Comparison of ENCODE assay signal across 17 cellular contexts in genomic region chr20:48331518-48332286, GRCh38.
A peak's percentile ranks its signal among the peaks of the same experiment; 100 is the strongest.
DNase-seq lines count a peak whose midpoint lies in the region; ATAC-seq, FAIRE-seq and TF ChIP-seq lines count a peak whose summit lies in the region.
"Had no signal": no experiment of that assay in that cellular context is flagged by ENCODE, and none has a peak within 500 bp of the region (broad histone marks: within the 10 kb centered on the region; RNA-seq: fewer than 3 reads in every experiment).

No MANE protein-coding gene starts in this region.

- H3K9me3 ChIP-seq in HepG2 (ENCODE audit: low read length) (no peaks in the 10 kb centered on the region), right lobe of liver (no peaks in the 10 kb centered on the region), K562 (replicated peaks; ENCODE audit: control insufficient read depth, insufficient read depth, low read depth, low read length) (no peaks in the 10 kb centered on the region)
- H3K9me3 ChIP-seq: BLaER1, Caco-2 had no signal

- intact Hi-C loops in HepG2 (cut with micrococcal nuclease; ENCODE audit: unreplicated experiment) (loop anchor here (2.0 kb wide), 1 partner anchor 477 kb away; no protein-coding TSS in a partner anchor), right lobe of liver (cut with DNase I) (no loop called here), K562 (cut with micrococcal nuclease) (no loop called here)

- H3K4me2 ChIP-seq in HepG2 (ENCODE audit: low read depth, low read length) (no peak overlapping the region), K562 (ENCODE audit: insufficient read depth, low read length) (no peak overlapping the region)
- H3K4me2 ChIP-seq: BLaER1 had no signal

- DNase-seq in HepG2 (ENCODE audit: low spot score) = no peak
- DNase-seq in right lobe of liver = no peak
- no peak for DNase-seq in K562 (ENCODE audit: extremely low read depth in 1 of 4, low spot score in 3 of 4)
- DNase-seq in nephron progenitor cell = no peak
- DNase-seq in activated CD8-positive, alpha-beta T cell treated with anti-CD3 and anti-CD28 coated beads, Interleukin-2, amount 10 ng/mL, durations not matched to agents 7 days and 5 days = no peak
- DNase-seq in HEK293T (ENCODE audit: extremely low spot score) = no peak
- no peak for DNase-seq in NCI-H1417 (lab: John Stamatoyannopoulos, UW)
- DNase-seq in kidney tubule cell (ENCODE audit: low spot score) = no peak
- DNase-seq: AML-193; Caco-2; CD8-positive, alpha-beta memory T cell; DND-41; GF-D8; GM23248; H9 had no signal

- CTCF ChIA-PET in HepG2 (lab: Yijun Ruan, JAX; ENCODE audit: low intra/inter-chr PET ratio, low total read pairs) (no interaction called here), K562 (lab: Yijun Ruan, JAX; ENCODE audit: low intra/inter-chr PET ratio) (no interaction called here), HEK293T (lab: Yijun Ruan, JAX) (interaction anchor here (0.7 kb wide), 1 partner anchor 8 kb away, joined by 3 read pairs; no protein-coding TSS in a partner anchor)
- CTCF ChIA-PET in activated CD8-positive, alpha-beta T cell treated with anti-CD3 and anti-CD28 coated beads, Interleukin-2, amount 10 ng/mL, durations not matched to agents 7 days and 5 days (lab: Charles Lee) = no interaction called here

- ATAC-seq in HepG2 = no peak
- no peak for ATAC-seq in right lobe of liver
- no peak for ATAC-seq in K562
- no peak for ATAC-seq in activated CD8-positive, alpha-beta T cell treated with anti-CD3 and anti-CD28 coated beads, Interleukin-2, amount 10 ng/mL, durations not matched to agents 7 days and 5 days

- in situ Hi-C loops in HepG2 (cut with HindIII; ENCODE audit: extremely low pct_ligation_motif_present, low pct_unique_long_range_greater_than_20kb) = no loop called here
- in situ Hi-C loops in K562 (cut with MboI) = no loop called here

- TF ChIP-seq CTCF in HepG2 (CRISPR knock-in tag; IDR thresholded peaks at IDR 0.05) = no peak
- no peak for TF ChIP-seq CTCF in right lobe of liver (IDR thresholded peaks at IDR 0.05)
- TF ChIP-seq CTCF in K562 (IDR thresholded peaks at IDR 0.05 in 2 of 3, conservative IDR thresholded peaks at IDR 0.05 in 1 of 3; ENCODE audit: insufficient read depth in 2 of 3, low read depth in 1 of 3, low read length in 3 of 3) = no peak
- TF ChIP-seq CTCF in nephron progenitor cell (IDR thresholded peaks at IDR 0.05) = no peak

- TF ChIP-seq POLR2A in HepG2 (IDR thresholded peaks at IDR 0.05; ENCODE audit: insufficient read depth in 1 of 2, low read depth in 2 of 2, low read length in 2 of 2) = no peak
- TF ChIP-seq POLR2A in right lobe of liver (IDR thresholded peaks at IDR 0.05) = no peak
- TF ChIP-seq POLR2A in K562 (conservative IDR thresholded peaks at IDR 0.05) = no peak

- POLR2A ChIA-PET in HepG2 (lab: Yijun Ruan, JAX) = no interaction called here
- POLR2A ChIA-PET in K562 (lab: Yijun Ruan, JAX) = no interaction called here
- POLR2A ChIA-PET in activated CD8-positive, alpha-beta T cell treated with anti-CD3 and anti-CD28 coated beads, Interleukin-2, amount 10 ng/mL, durations not matched to agents 7 days and 5 days (lab: Charles Lee) = no interaction called here
- POLR2A ChIA-PET in HEK293T (lab: Yijun Ruan, JAX) = no interaction called here

- WGBS in HepG2 (ENCODE audit: low lambda C conversion rate) = 89% methylated on average over 1 of the region's 1 CpG
- WGBS in right lobe of liver (ENCODE audit: insufficient coverage, low coverage, low lambda C conversion rate, missing lambda C conversion rate) = 57% methylated on average over 1 of the region's 1 CpG
- WGBS in K562 (ENCODE audit: insufficient coverage, low coverage, missing lambda C conversion rate) = 0% methylated on average over 1 of the region's 1 CpG

- H3K36me3 Mint-ChIP-seq in nephron progenitor cell (ENCODE audit: low read depth) = no peaks in the 10 kb centered on the region
- H3K36me3 Mint-ChIP-seq in activated CD8-positive, alpha-beta T cell treated with anti-CD3 and anti-CD28 coated beads, Interleukin-2, amount 10 ng/mL, durations not matched to agents 7 days and 5 days (ENCODE audit: low read depth) = no peaks in the 10 kb centered on the region
- H3K36me3 Mint-ChIP-seq: CD8-positive, alpha-beta memory T cell had no signal

- H3K79me2 ChIP-seq in HepG2 (ENCODE audit: insufficient read depth, low read length) (no peaks in the 10 kb centered on the region), K562 (ENCODE audit: control insufficient read depth, insufficient read depth, low read length) (no peaks in the 10 kb centered on the region)

- H3K4me3 ChIP-seq in HepG2 (replicated peaks in 1 of 3; ENCODE audit: insufficient read depth in 1 of 3, low read depth in 2 of 3, low read length in 3 of 3) (no peak overlapping the region), right lobe of liver (no peak overlapping the region), K562 (no peak overlapping the region)
- H3K4me3 ChIP-seq: BLaER1, GM23248 had no signal

- H3K4me1 ChIP-seq in HepG2 (ENCODE audit: insufficient read depth, low read length) (peaks cover 24% of the 10 kb centered on the region), right lobe of liver (no peaks in the 10 kb centered on the region), K562 (replicated peaks in 1 of 2; ENCODE audit: control insufficient read depth in 2 of 2, insufficient read depth in 2 of 2, low read length in 2 of 2) (no peaks in the 10 kb centered on the region)

- peaks cover 0 to 19% of the 10 kb centered on the region in 2 experiments; a peak in 4 of 5 replicates for H3K27me3 ChIP-seq in HepG2 (ENCODE audit: control insufficient read depth in 1 of 2, insufficient read depth in 2 of 2, low read length in 2 of 2)
- H3K27me3 ChIP-seq in right lobe of liver = no peaks in the 10 kb centered on the region
- peaks cover 0 to 12% of the 10 kb centered on the region in 2 experiments; a peak in 2 of 5 replicates for H3K27me3 ChIP-seq in K562 (ENCODE audit: control insufficient read depth in 2 of 2, insufficient read depth in 2 of 2, low read length in 2 of 2)
- H3K27me3 ChIP-seq: BLaER1 had no signal

- H3K27ac ChIP-seq in HepG2 (ENCODE audit: extremely low read length, insufficient read depth, low read length) = no peak overlapping the region
- H3K27ac ChIP-seq in right lobe of liver = no peak overlapping the region
- no peak overlapping the region for H3K27ac ChIP-seq in K562 (ENCODE audit: extremely low read depth, low read depth, low read length)
- H3K27ac ChIP-seq: 22Rv1, BLaER1, GM23248 had no signal

- TF ChIP-seq EP300 in HepG2 (IDR thresholded peaks at IDR 0.05; ENCODE audit: low read depth in 2 of 2, low read length in 2 of 2) (no peak), HepG2 (CRISPR knock-in tag; IDR thresholded peaks at IDR 0.05; ENCODE audit: borderline replicate concordance) (no peak), K562 (IDR thresholded peaks at IDR 0.05; ENCODE audit: low read length) (no peak)

- H3K36me3 ChIP-seq in HepG2 (replicated peaks in 1 of 2; ENCODE audit: control insufficient read depth in 1 of 2, insufficient read depth in 2 of 2, low read length in 2 of 2) = no peaks in the 10 kb centered on the region
- H3K36me3 ChIP-seq in right lobe of liver = no peaks in the 10 kb centered on the region
- H3K36me3 ChIP-seq in K562 (ENCODE audit: control insufficient read depth, insufficient read depth, low read length) = no peaks in the 10 kb centered on the region
- H3K36me3 ChIP-seq: BLaER1 had no signal

- H2AFZ ChIP-seq in HepG2 (ENCODE audit: low read length) = no peak overlapping the region
- no peak overlapping the region for H2AFZ ChIP-seq in K562 (ENCODE audit: low read depth, low read length)
- H2AFZ ChIP-seq: GM23248 had no signal

- H3K27me3 Mint-ChIP-seq in nephron progenitor cell (ENCODE audit: low read depth, poor library complexity) = peaks cover 5% of the 10 kb centered on the region
- H3K27me3 Mint-ChIP-seq in activated CD8-positive, alpha-beta T cell treated with anti-CD3 and anti-CD28 coated beads, Interleukin-2, amount 10 ng/mL, durations not matched to agents 7 days and 5 days (ENCODE audit: low read depth) = peaks cover 7% of the 10 kb centered on the region

- H3K9me3 Mint-ChIP-seq in nephron progenitor cell = no peaks in the 10 kb centered on the region
- H3K9me3 Mint-ChIP-seq in activated CD8-positive, alpha-beta T cell treated with anti-CD3 and anti-CD28 coated beads, Interleukin-2, amount 10 ng/mL, durations not matched to agents 7 days and 5 days (ENCODE audit: insufficient read depth) = no peaks in the 10 kb centered on the region
- H3K9me3 Mint-ChIP-seq: CD8-positive, alpha-beta memory T cell; H9 had no signal

- H3K4me1 Mint-ChIP-seq in nephron progenitor cell = peaks cover 62% of the 10 kb centered on the region
- H3K4me1 Mint-ChIP-seq in activated CD8-positive, alpha-beta T cell treated with anti-CD3 and anti-CD28 coated beads, Interleukin-2, amount 10 ng/mL, durations not matched to agents 7 days and 5 days (ENCODE audit: low read depth) = no peaks in the 10 kb centered on the region
- H3K4me1 Mint-ChIP-seq: CD8-positive, alpha-beta memory T cell had no signal

- H3K27ac Mint-ChIP-seq in nephron progenitor cell = peak overlapping the region; percentile 53
- no peak overlapping the region for H3K27ac Mint-ChIP-seq in activated CD8-positive, alpha-beta T cell treated with anti-CD3 and anti-CD28 coated beads, Interleukin-2, amount 10 ng/mL, durations not matched to agents 7 days and 5 days
- H3K27ac Mint-ChIP-seq: CD8-positive, alpha-beta memory T cell; H9 had no signal

- H4K20me1 ChIP-seq in HepG2 (ENCODE audit: insufficient read depth, low read length) = no peaks in the 10 kb centered on the region
- H4K20me1 ChIP-seq in K562 (replicated peaks; ENCODE audit: control insufficient read depth, insufficient read depth, low read length) = no peaks in the 10 kb centered on the region
- H4K20me1 ChIP-seq: BLaER1 had no signal

- no peaks in the 10 kb centered on the region for H3K9me1 ChIP-seq in K562 (ENCODE audit: control insufficient read depth, insufficient read depth, low read length)

- H3K9ac ChIP-seq in HepG2 (ENCODE audit: insufficient read depth, low read depth, low read length) (no peak overlapping the region), K562 (ENCODE audit: insufficient read depth in 1 of 2, low read depth in 2 of 2, low read length in 2 of 2) (no peak overlapping the region)
- H3K9ac ChIP-seq: BLaER1, GM23248 had no signal

- no peak overlapping the region for H3K4me3 Mint-ChIP-seq in nephron progenitor cell
- no peak overlapping the region for H3K4me3 Mint-ChIP-seq in activated CD8-positive, alpha-beta T cell treated with anti-CD3 and anti-CD28 coated beads, Interleukin-2, amount 10 ng/mL, durations not matched to agents 7 days and 5 days
- H3K4me3 Mint-ChIP-seq: CD8-positive, alpha-beta memory T cell; H9 had no signal

- FAIRE-seq in HepG2 (lab: Jason Lieb, UNC) = no peak
- no peak for FAIRE-seq in K562 (lab: Jason Lieb, UNC)

- TF ChIP-seq RAD21 in HepG2 (CRISPR knock-in tag; IDR thresholded peaks at IDR 0.05) = no peak
- TF ChIP-seq RAD21 in K562 (CRISPR knock-in tag; conservative IDR thresholded peaks at IDR 0.05 in 1 of 2, IDR thresholded peaks at IDR 0.05 in 1 of 2) = no peak

- BruUV-seq in HepG2 (replicated peaks; lab: Mats Ljungman, UMichigan) = no TSS peak
- no TSS peak for BruUV-seq in K562 (replicated peaks; lab: Mats Ljungman, UMichigan)

TF ChIP-seq in HepG2, 621 proteins besides CTCF, POLR2A, EP300 and RAD21 (continues in another document):
- no peak for TF ChIP-seq RAD51 (IDR thresholded peaks at IDR 0.05; ENCODE audit: borderline replicate concordance)

TF ChIP-seq in K562, 482 proteins besides CTCF, POLR2A, EP300 and RAD21 (continues in another document):
- TF ChIP-seq RAD51 (IDR thresholded peaks at IDR 0.05; ENCODE audit: borderline replicate concordance, low read depth) = no peak

TF ChIP-seq in HEK293T, 16 proteins besides CTCF, POLR2A, EP300 and RAD21 (continues in another document):
- no peak for TF ChIP-seq ARNT (IDR thresholded peaks at IDR 0.05)

Comparison
In these comparisons a context has a peak if more than half of its experiments do, and no peak if none do; other contexts are left out.
1. Of the 241 proteins assayed by ChIP-seq in both HepG2 and K562: peak only in HepG2: MAFF; only in K562: none; in both: none; in neither: 239; mixed calls (peak in some experiments, not most) for 1.